ENCODE assay signal across 8 cellular contexts in the genomic region with DNA sequence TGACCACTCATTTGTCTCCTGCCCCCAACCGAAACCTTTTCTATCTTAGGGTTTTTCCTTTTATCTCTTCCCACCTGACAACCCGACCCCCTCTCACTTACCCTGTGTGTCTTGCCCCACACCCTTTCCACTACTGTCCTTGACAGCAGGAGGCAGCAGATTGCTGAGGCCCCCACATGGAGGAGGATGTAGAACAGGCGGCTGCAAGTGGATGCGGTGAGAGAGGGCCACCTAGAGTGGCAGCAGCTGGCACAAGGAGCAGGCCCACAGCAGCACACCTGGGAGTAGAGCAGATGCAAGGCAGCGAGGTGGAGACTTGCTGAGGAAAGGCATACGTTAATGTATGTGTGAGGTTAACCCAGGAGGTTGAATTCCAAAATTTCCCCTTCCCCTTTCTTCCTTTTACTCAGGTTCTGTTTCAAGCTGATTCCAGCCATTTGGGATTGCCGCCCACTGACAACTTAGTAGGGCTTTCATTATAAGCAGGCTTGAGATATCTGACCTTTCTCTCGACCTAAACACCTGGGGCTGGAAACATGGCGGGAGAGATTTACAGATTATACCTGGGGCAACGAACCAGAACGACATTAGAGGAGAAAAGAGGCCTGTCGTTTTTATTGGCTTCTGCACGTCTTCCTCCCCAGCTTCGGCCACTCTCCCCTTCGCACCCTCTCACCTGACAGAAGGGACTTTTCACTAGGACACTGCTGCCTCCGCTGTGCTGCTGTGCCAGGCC. TPM values are rescaled to one million over a fixed set of nuclear protein-coding genes. Genes with fewer than 3 reads are reported as not detected.
A peak's percentile ranks its signal among the peaks of the same experiment; 100 is the strongest.
DNase-seq lines count a peak whose midpoint lies in the region; ATAC-seq and TF ChIP-seq lines count a peak whose summit lies in the region.

No MANE protein-coding gene starts in this region.

- ATAC-seq in activated CD4-positive, alpha-beta T cell treated with anti-CD3 and anti-CD28 coated beads for 36 hours = no peak
- ATAC-seq in right cardiac atrium = no peak

- peak overlapping the region; percentile 85 for H3K4me3 Mint-ChIP-seq in activated CD4-positive, alpha-beta T cell treated with anti-CD3 and anti-CD28 coated beads for 36 hours

- H3K36me3 Mint-ChIP-seq in activated CD4-positive, alpha-beta T cell treated with anti-CD3 and anti-CD28 coated beads for 36 hours (ENCODE audit: low read depth) = peaks cover 72% of the 10 kb centered on the region

- TF ChIP-seq CTCF in RWPE1 (conservative IDR thresholded peaks at IDR 0.05; ENCODE audit: low read depth) (no peak), testis (IDR thresholded peaks at IDR 0.05) (no peak)

- H3K9me3 ChIP-seq in right cardiac atrium (ENCODE audit: control insufficient read depth, low read length) = no peaks in the 10 kb centered on the region
- no peaks in the 10 kb centered on the region for H3K9me3 ChIP-seq in testis

- 90% methylated on average over 16 of the region's 16 CpGs for WGBS in right cardiac atrium
- WGBS in testis, 2 donors = 49 to 70% methylated on average over 15 to 16 of the region's 16 CpGs

- intact Hi-C loops in activated CD4-positive, alpha-beta T cell treated with anti-CD3 and anti-CD28 coated beads for 36 hours (cut with DNase I, micrococcal nuclease) = no loop called here
- intact Hi-C loops in right cardiac atrium (cut with DNase I) = no loop called here
- intact Hi-C loops in testis (cut with DNase I; ENCODE audit: low total_unique reads) = no loop called here

- no peaks in the 10 kb centered on the region for H3K36me3 ChIP-seq in testis (ENCODE audit: low read depth, missing control alignments)

- peaks cover 53% of the 10 kb centered on the region for H3K4me1 Mint-ChIP-seq in activated CD4-positive, alpha-beta T cell treated with anti-CD3 and anti-CD28 coated beads for 36 hours

- POLR2A ChIA-PET in activated CD4-positive, alpha-beta T cell treated with anti-CD3 and anti-CD28 coated beads for 36 hours (lab: Charles Lee) = interaction anchor here (1.3 to 1.4 kb wide), 2 partner anchors 22 to 28 kb away, joined by 6 to 12 read pairs; a partner anchor contains a TSS
- POLR2A ChIA-PET in RWPE1 (lab: Yijun Ruan, JAX; ENCODE audit: low non-redundant PET) = no interaction called here

- H3K27ac Mint-ChIP-seq in activated CD4-positive, alpha-beta T cell treated with anti-CD3 and anti-CD28 coated beads for 36 hours = peak overlapping the region; percentile 98

- CTCF ChIA-PET in activated CD4-positive, alpha-beta T cell treated with anti-CD3 and anti-CD28 coated beads for 36 hours (lab: Charles Lee) = interaction anchor here (1.3 to 1.5 kb wide), 3 partner anchors 23 to 27 kb away, joined by 4 to 5 read pairs (median 4); a partner anchor contains a TSS
- CTCF ChIA-PET in RWPE1 (lab: Yijun Ruan, JAX) = no interaction called here

- H3K4me3 ChIP-seq in right cardiac atrium (ENCODE audit: low read length) (no peak overlapping the region), testis (peak overlapping the region; percentile 69 to 93)

- no peaks in the 10 kb centered on the region for H3K27me3 Mint-ChIP-seq in activated CD4-positive, alpha-beta T cell treated with anti-CD3 and anti-CD28 coated beads for 36 hours

- H3K27ac ChIP-seq in RWPE1 (peak overlapping the region; percentile 84), right cardiac atrium (ENCODE audit: low read length) (peak overlapping the region; percentile 89), testis (peak overlapping the region; percentile 96)

- no peaks in the 10 kb centered on the region for H3K9me3 Mint-ChIP-seq in activated CD4-positive, alpha-beta T cell treated with anti-CD3 and anti-CD28 coated beads for 36 hours (ENCODE audit: low read depth)

- no peak for TF ChIP-seq POLR2A in testis (IDR thresholded peaks at IDR 0.05)

- H3K27me3 ChIP-seq in right cardiac atrium (ENCODE audit: control insufficient read depth, insufficient read depth) = no peaks in the 10 kb centered on the region
- H3K27me3 ChIP-seq in testis = no peaks in the 10 kb centered on the region

- H3K4me1 ChIP-seq in right cardiac atrium (ENCODE audit: control insufficient read depth, insufficient read depth, low read length) (peaks cover 26% of the 10 kb centered on the region), testis (peaks cover 26% of the 10 kb centered on the region)

- DNase-seq in activated CD4-positive, alpha-beta T cell treated with anti-CD3 and anti-CD28 coated beads for 36 hours = peak; percentile 17
- DNase-seq in activated CD4-positive, alpha-beta T cell treated with anti-CD3 and anti-CD28 coated beads for 4 hours = no peak
- DNase-seq in RWPE1 (ENCODE audit: low spot score) (no peak), right cardiac atrium (peak in 1 of 3 donors; percentile 52), testis (no peak), SW 1271 (lab: John Stamatoyannopoulos, UW) (no peak), midbrain (lab: John Stamatoyannopoulos, UW) (no peak)
- DNase-seq in effector CD4-positive, alpha-beta T cell = no peak

RNA-seq across cellular contexts. Expression of a gene that starts 0.6 kb away (rescaled TPM):
- total RNA-seq in activated CD4-positive, alpha-beta T cell treated with anti-CD3 and anti-CD28 coated beads for 36 hours = under 1 TPM; 0.42 to 0.46 TPM
- total RNA-seq in right cardiac atrium (under 1 TPM in 3 of 4 donors, not detected in 1; 0.12 to 0.29 (median 0.25) TPM), testis (10 to 100 TPM in 1 of 2 donors, 1 to 10 TPM in 1; 7.0 to 11.7 TPM)
- polyA plus RNA-seq in right cardiac atrium (0.41 TPM), testis (ENCODE audit: insufficient read depth, low read depth, low replicate concordance) (11.7 TPM)

RNA-seq across cellular contexts. Expression of a gene that starts 1.0 kb away (rescaled TPM):
- total RNA-seq in activated CD4-positive, alpha-beta T cell treated with anti-CD3 and anti-CD28 coated beads for 36 hours = 10 to 100 TPM; 14.0 to 16.4 TPM
- total RNA-seq in right cardiac atrium = 10 to 100 TPM in 3 of 4 donors, 1 to 10 TPM in 1; 9.6 to 16.0 (median 14.5) TPM
- 37.9 TPM for polyA plus RNA-seq in right cardiac atrium
- 10 to 100 TPM; 15.4 to 35.7 TPM for total RNA-seq in testis
- 9.6 TPM for polyA plus RNA-seq in testis (ENCODE audit: insufficient read depth, low read depth, low replicate concordance)

RNA-seq across cellular contexts. Expression of a gene that starts 7.3 kb away (rescaled TPM):
- total RNA-seq in activated CD4-positive, alpha-beta T cell treated with anti-CD3 and anti-CD28 coated beads for 36 hours = 100 to 1,000 TPM; 710 to 718 TPM
- total RNA-seq in right cardiac atrium = 1,000 to 10,000 TPM in 1 of 4 donors, 100 to 1,000 TPM in 3; 889 to 1,080 (median 940) TPM
- polyA plus RNA-seq in right cardiac atrium = 2,656 TPM
- 100 to 1,000 TPM; 823 to 834 TPM for total RNA-seq in testis
- 745 TPM for polyA plus RNA-seq in testis (ENCODE audit: insufficient read depth, low read depth, low replicate concordance)

RNA-seq across cellular contexts. Expression of a gene that starts 22.6 kb away (rescaled TPM):
- 1 to 10 TPM; 3.6 TPM for total RNA-seq in activated CD4-positive, alpha-beta T cell treated with anti-CD3 and anti-CD28 coated beads for 36 hours
- total RNA-seq in right cardiac atrium (1 to 10 TPM; 1.6 to 2.8 (median 1.9) TPM), testis (10 to 100 TPM; 16.9 to 18.6 TPM)
- polyA plus RNA-seq in right cardiac atrium (1.1 TPM), testis (ENCODE audit: insufficient read depth, low read depth, low replicate concordance) (66.3 TPM)

RNA-seq across cellular contexts. Expression of a gene that starts 25.1 kb away (rescaled TPM):
- 10 to 100 TPM; 51.3 to 56.2 TPM for total RNA-seq in activated CD4-positive, alpha-beta T cell treated with anti-CD3 and anti-CD28 coated beads for 36 hours
- total RNA-seq in right cardiac atrium (10 to 100 TPM; 17.4 to 21.2 (median 19.3) TPM), testis (10 to 100 TPM; 22.5 to 28.6 TPM)
- polyA plus RNA-seq in right cardiac atrium (19.7 TPM), testis (ENCODE audit: insufficient read depth, low read depth, low replicate concordance) (29.2 TPM)

Comparison
In these comparisons a context has a peak if more than half of its experiments do, and no peak if none do; other contexts are left out.
1. RNA of a gene that starts 0.6 kb away (total RNA-seq): 7.0 to 11.7 TPM in testis; 0.42 to 0.46 TPM in activated CD4-positive, alpha-beta T cell treated with anti-CD3 and anti-CD28 coated beads for 36 hours and 0.12 to 0.29 TPM in right cardiac atrium; every median in the first group is over 4 times any median in the second.
2. Peak in every context shown above with its lines, with median percentiles within 50 percentile points of each other: H3K27ac ChIP-seq.